14 cellular contexts compared by ENCODE assay signal in genomic region chr16:67182288-67182687, GRCh38. TPM values are rescaled to one million over a fixed set of nuclear protein-coding genes. Genes with fewer than 3 reads are reported as not detected.
DNase-seq lines count a peak whose midpoint lies in the region; ATAC-seq, FAIRE-seq and TF ChIP-seq lines count a peak whose summit lies in the region.
"Had no signal": no experiment of that assay in that cellular context is flagged by ENCODE, and none has a peak within 500 bp of the region (broad histone marks: within the 10 kb centered on the region; RNA-seq: fewer than 3 reads in every experiment).

No MANE protein-coding gene starts in this region.

- H3K4me3 ChIP-seq in A549 (no peak overlapping the region), HL-60 (replicated peaks; ENCODE audit: insufficient read depth, low read length) (peak overlapping the region; percentile 96; the same call in 1 of the 2 replicates), SU-DHL-6 (ENCODE audit: insufficient read depth, low read length, poor library complexity, severe bottlenecking) (no peak overlapping the region), iPS-18a (ENCODE audit: low read length) (peak overlapping the region; percentile 71)
- H3K4me3 ChIP-seq: prostate gland had no signal

- no peaks in the 10 kb centered on the region for H3K9me3 ChIP-seq in A549
- no peaks in the 10 kb centered on the region for H3K9me3 ChIP-seq in SU-DHL-6 (ENCODE audit: insufficient read depth, low read length)
- no peaks in the 10 kb centered on the region for H3K9me3 ChIP-seq in iPS-18a (ENCODE audit: control insufficient read depth, low read depth, low read length)
- H3K9me3 ChIP-seq: prostate gland, thoracic aorta had no signal

- TF ChIP-seq POLR2A in A549 (IDR thresholded peaks at IDR 0.05; ENCODE audit: low read length) = no peak

- peak overlapping the region; percentile 76 for H3K4me2 ChIP-seq in A549
- peak overlapping the region; percentile 88 for H3K4me2 ChIP-seq in SU-DHL-6 (ENCODE audit: low read depth, low read length, poor library complexity, severe bottlenecking)

- H3K4me1 ChIP-seq in A549 (peaks cover 38% of the 10 kb centered on the region), iPS-18a (ENCODE audit: control insufficient read depth, low read depth, low read length) (peaks cover 3% of the 10 kb centered on the region)

- no peak overlapping the region; the same call in 1 of the 2 replicates for H3K9ac ChIP-seq in SU-DHL-6 (ENCODE audit: low read length)
- no peak overlapping the region for H3K9ac ChIP-seq in iPS-18a (ENCODE audit: low read length)

- no peaks in the 10 kb centered on the region for H3K36me3 ChIP-seq in SU-DHL-6 (ENCODE audit: low read length)
- H3K36me3 ChIP-seq in iPS-18a (ENCODE audit: control insufficient read depth, low read depth, low read length) = no peaks in the 10 kb centered on the region
- H3K36me3 ChIP-seq: prostate gland, thoracic aorta had no signal

- POLR2A ChIA-PET in A549 (lab: Yijun Ruan, JAX) = interaction anchor here (0.7 kb wide), 1 partner anchor 67 kb away, joined by 5 read pairs; the partner anchor contains the start of gene SLC9A5

- 88% methylated on average over 2 of the region's 2 CpGs for WGBS in A549 (ENCODE audit: missing lambda C conversion rate)

- ATAC-seq in A549 (no peak), HG02973 (IDR thresholded peaks at IDR 0.05; ENCODE audit: unreplicated experiment) (no peak)
- ATAC-seq: left colon had no signal

- CTCF ChIA-PET in A549 (lab: Yijun Ruan, JAX) = interaction anchor here (1.1 to 10.7 kb wide), 5 partner anchors 10 to 228 kb away, joined by 4 to 162 read pairs (median 44); partner anchors contain the start of gene NOL3

- H3K79me2 ChIP-seq in SU-DHL-6 (ENCODE audit: insufficient read depth, low read length) = no peaks in the 10 kb centered on the region

- H3F3A ChIP-seq in SU-DHL-6 (ENCODE audit: insufficient read depth) = no peaks in the 10 kb centered on the region

- no peak for TF ChIP-seq RAD21 in A549 (conservative IDR thresholded peaks at IDR 0.05 in 1 of 2, IDR thresholded peaks at IDR 0.05 in 1 of 2)

- TF ChIP-seq EP300 in A549 (IDR thresholded peaks at IDR 0.05) = no peak

- FAIRE-seq in A549 (lab: Jason Lieb, UNC) = no peak

- H3K9me2 ChIP-seq in SU-DHL-6 (replicated peaks; ENCODE audit: insufficient read depth, low read length) = no peaks in the 10 kb centered on the region

- H3K27me3 ChIP-seq in HL-60 (ENCODE audit: insufficient read depth, poor library complexity, severe bottlenecking) (peaks cover 10% of the 10 kb centered on the region), SU-DHL-6 (ENCODE audit: low read length) (no peaks in the 10 kb centered on the region), iPS-18a (ENCODE audit: control insufficient read depth, insufficient read depth, low read length) (peaks cover 49% of the 10 kb centered on the region)

- H3K27ac ChIP-seq in A549 (no peak overlapping the region), HL-60 (replicated peaks) (no peak overlapping the region), SU-DHL-6 (ENCODE audit: low read depth, low read length) (no peak overlapping the region), iPS-18a (ENCODE audit: low read length) (no peak overlapping the region)

- H4K20me1 ChIP-seq in SU-DHL-6 (ENCODE audit: low read depth, low read length) = no peaks in the 10 kb centered on the region

- H2AFZ ChIP-seq in SU-DHL-6 (ENCODE audit: low read depth, low read length, severe bottlenecking) = no peak overlapping the region

- DNase-seq in A549 (ENCODE audit: low read depth in 1 of 2, low spot score in 1 of 2) (no peak), HL-60 (ENCODE audit: low read depth in 1 of 2, low spot score in 1 of 2) (no peak), activated gamma-delta T cell (lab: John Stamatoyannopoulos, UW) (no peak), AG20443 (ENCODE audit: low spot score) (no peak), NCI-H2196 (lab: John Stamatoyannopoulos, UW; ENCODE audit: unreplicated experiment) (no peak)
- DNase-seq: hippocampal formation, left colon, NCI-H1436, SW 1271 had no signal

- TF ChIP-seq CTCF in A549 (IDR thresholded peaks at IDR 0.05) (no peak), HL-60 (IDR thresholded peaks at IDR 0.05; ENCODE audit: insufficient read depth, low read length) (no peak), SU-DHL-6 (IDR thresholded peaks at IDR 0.05; ENCODE audit: insufficient read depth, low read length, poor library complexity, severe bottlenecking) (no peak)

TF ChIP-seq in A549, 52 proteins besides CTCF, POLR2A, EP300 and RAD21:
- TF ChIP-seq CHD2 (IDR thresholded peaks at IDR 0.05; ENCODE audit: low read length, partially characterized antibody) (no peak), CBX8 (IDR thresholded peaks at IDR 0.05) (no peak), ZSCAN20 (CRISPR knock-in tag; IDR thresholded peaks at IDR 0.05) (no peak), NFE2L2 (conservative IDR thresholded peaks at IDR 0.05; ENCODE audit: low read length) (no peak), BHLHE40 (IDR thresholded peaks at IDR 0.05; ENCODE audit: low read depth, low read length) (no peak), EHF (CRISPR knock-in tag; IDR thresholded peaks at IDR 0.05) (no peak), ZFP36 (IDR thresholded peaks at IDR 0.05; ENCODE audit: borderline replicate concordance, partially characterized antibody) (no peak), TFCP2L1 (CRISPR knock-in tag; IDR thresholded peaks at IDR 0.05) (no peak), RFX5 (IDR thresholded peaks at IDR 0.05) (no peak), FOXS1 (CRISPR knock-in tag; IDR thresholded peaks at IDR 0.05) (no peak), HOXB13 (CRISPR knock-in tag; IDR thresholded peaks at IDR 0.05; ENCODE audit: low read depth) (no peak), JUN (IDR thresholded peaks at IDR 0.05) (no peak)
TF ChIP-seq in A549: peak in this region for 0.

RNA-seq across cellular contexts. Expression of gene MATCAP1, which starts 1.5 kb away (rescaled TPM):
- polyA plus RNA-seq in A549 (2011; rRNA removed) (7.2 and 7.5 TPM in 2 replicates), A549 (2017; fragmentation: RNase III; extraction: RNeasy Plus Mini Kit Qiagen cat#74134 plus additional on column Dnase treatment) (16.1 to 23.5 TPM (median 20.8 TPM) in 3 replicates)
- 14.3 and 20.0 TPM in 2 replicates for polyA plus RNA-seq in A549 (2012; cell fraction: cytosol; rRNA removed)
- polyA plus RNA-seq in A549 (2012; cell fraction: nucleus; rRNA removed) = 109 and 134 TPM in 2 replicates
- polyA minus RNA-seq in A549 (2011; rRNA and poly(A)+ RNA removed) = 10.8 and 13.6 TPM in 2 replicates

RNA-seq across cellular contexts. Expression of gene EXOC3L1, which starts 7.6 kb away (rescaled TPM):
- polyA plus RNA-seq in A549 (2011; rRNA removed) (0.06 TPM in 1 of 2 replicates, not detected in the other), A549 (2017; fragmentation: RNase III; extraction: RNeasy Plus Mini Kit Qiagen cat#74134 plus additional on column Dnase treatment) (not detected in 3 replicates)
- polyA plus RNA-seq in A549 (2012; cell fraction: cytosol; rRNA removed) = 0.12 and 0.15 TPM in 2 replicates
- polyA plus RNA-seq in A549 (2012; cell fraction: nucleus; rRNA removed) = 0.09 and 0.24 TPM in 2 replicates
- not detected in 2 replicates for polyA minus RNA-seq in A549 (2011; rRNA and poly(A)+ RNA removed)

RNA-seq across cellular contexts. Expression of gene E2F4, which starts 9.7 kb away (rescaled TPM):
- 65.1 and 71.8 TPM in 2 replicates for polyA plus RNA-seq in A549 (2011; rRNA removed)
- polyA plus RNA-seq in A549 (2012; cell fraction: cytosol; rRNA removed) = 128 and 154 TPM in 2 replicates
- 347 and 361 TPM in 2 replicates for polyA plus RNA-seq in A549 (2012; cell fraction: nucleus; rRNA removed)
- polyA plus RNA-seq in A549 (2017; fragmentation: RNase III; extraction: RNeasy Plus Mini Kit Qiagen cat#74134 plus additional on column Dnase treatment) = 66.0 to 69.6 TPM (median 66.6 TPM) in 3 replicates
- polyA minus RNA-seq in A549 (2011; rRNA and poly(A)+ RNA removed) = 106 and 115 TPM in 2 replicates

RNA-seq across cellular contexts. Expression of gene NOL3, which starts 11.9 kb away (rescaled TPM):
- polyA plus RNA-seq in A549 (2011; rRNA removed) (22.6 and 24.4 TPM in 2 replicates), A549 (2017; fragmentation: RNase III; extraction: RNeasy Plus Mini Kit Qiagen cat#74134 plus additional on column Dnase treatment) (38.5 to 41.3 TPM (median 39.1 TPM) in 3 replicates)
- 36.9 and 41.0 TPM in 2 replicates for polyA plus RNA-seq in A549 (2012; cell fraction: cytosol; rRNA removed)
- 53.4 and 79.4 TPM in 2 replicates for polyA plus RNA-seq in A549 (2012; cell fraction: nucleus; rRNA removed)
- 9.0 and 10.6 TPM in 2 replicates for polyA minus RNA-seq in A549 (2011; rRNA and poly(A)+ RNA removed)

RNA-seq across cellular contexts. Expression of gene ELMO3, which starts 16.6 kb away (rescaled TPM):
- polyA plus RNA-seq in A549 (2011; rRNA removed) (0.62 and 1.0 TPM in 2 replicates), A549 (2017; fragmentation: RNase III; extraction: RNeasy Plus Mini Kit Qiagen cat#74134 plus additional on column Dnase treatment) (1.3 to 1.5 TPM (median 1.4 TPM) in 3 replicates)
- 2.0 and 2.1 TPM in 2 replicates for polyA plus RNA-seq in A549 (2012; cell fraction: cytosol; rRNA removed)
- polyA plus RNA-seq in A549 (2012; cell fraction: nucleus; rRNA removed) = 13.0 and 15.7 TPM in 2 replicates
- 0.78 and 1.2 TPM in 2 replicates for polyA minus RNA-seq in A549 (2011; rRNA and poly(A)+ RNA removed)

Comparison
In these comparisons a context has a peak if more than half of its experiments do, and no peak if none do; other contexts are left out.
1. H3K4me3 ChIP-seq: peak in HL-60 (single experiment) and iPS-18a (single experiment); none in A549 (single experiment) and SU-DHL-6 (single experiment).